Comparison of ENCODE assay signal across 31 cellular contexts in genomic region chr3:137330246-137330645, GRCh38.
"Had no signal": no experiment of that assay in that cellular context is flagged by ENCODE, and none has a peak within 500 bp of the region (broad histone marks: within the 10 kb centered on the region; RNA-seq: fewer than 3 reads in every experiment).

No MANE protein-coding gene starts in this region.

- H3K27me3 Mint-ChIP-seq: activated CD4-positive, alpha-beta memory T cell treated with anti-CD3 and anti-CD28 coated beads, Interleukin-2, amount 10 ng/mL, durations not matched to agents 7 days and 5 days; activated naive CD4-positive, alpha-beta T cell treated with anti-CD3 and anti-CD28 coated beads, Interleukin-2, amount 10 ng/mL, durations not matched to agents 7 days and 5 days; activated naive CD8-positive, alpha-beta T cell treated with anti-CD3 and anti-CD28 coated beads, Interleukin-2, amount 10 ng/mL, durations not matched to agents 7 days and 5 days; activated T-helper 17 cell treated with anti-CD3 and anti-CD28 coated beads, Interleukin-2, amount 50 U/mL, for 72 hours had no signal

- H3K9me3 ChIP-seq: adrenal gland, MG63 had no signal

- DNase-seq: activated CD4-positive, alpha-beta memory T cell treated with anti-CD3 and anti-CD28 coated beads, Interleukin-2, amount 10 ng/mL, durations not matched to agents 7 days and 5 days; activated CD4-positive, alpha-beta T cell treated with anti-CD3 and anti-CD28 coated beads, Interleukin-2, amount 50 U/mL, for 1 hour; activated CD4-positive, CD25-positive, alpha-beta regulatory T cell; activated gamma-delta T cell; activated naive CD4-positive, alpha-beta T cell treated with anti-CD3 and anti-CD28 coated beads, Interleukin-2, amount 10 ng/mL, durations not matched to agents 7 days and 5 days; activated naive CD8-positive, alpha-beta T cell treated with anti-CD3 and anti-CD28 coated beads, Interleukin-2, amount 10 ng/mL, durations not matched to agents 7 days and 5 days; activated T-cell treated with anti-CD3 and anti-CD28 coated beads for 4 hours; activated T-cell treated with anti-CD3 and anti-CD28 coated beads, Interleukin-2, amount 50 U/mL, for 48 hours; adrenal gland; anterior cingulate cortex; caudate nucleus; MG63; NCI-H1105; NCI-H1436; NCI-H1694 treated with DMSO at 0.1 percent for 48 hours; NCI-H2029 treated with DMSO at 0.1 percent for 48 hours; NCI-H345; NCI-H510A; NCI-H526 treated with DMSO at 0.1 percent for 48 hours; NCI-H82; OCI-M1; RPMI8226; T-cell; T-helper 2 cell; T1000 had no signal

- H3K36me3 Mint-ChIP-seq: activated naive CD4-positive, alpha-beta T cell treated with anti-CD3 and anti-CD28 coated beads, Interleukin-2, amount 10 ng/mL, durations not matched to agents 7 days and 5 days; activated naive CD8-positive, alpha-beta T cell treated with anti-CD3 and anti-CD28 coated beads, Interleukin-2, amount 10 ng/mL, durations not matched to agents 7 days and 5 days; T-cell had no signal

- H3K27ac ChIP-seq: adrenal gland, coronary artery, SK-N-MC, VCaP had no signal

- H3K9me3 Mint-ChIP-seq: activated naive CD4-positive, alpha-beta T cell treated with anti-CD3 and anti-CD28 coated beads, Interleukin-2, amount 10 ng/mL, durations not matched to agents 7 days and 5 days had no signal

- H3K4me1 Mint-ChIP-seq: activated CD4-positive, alpha-beta memory T cell treated with anti-CD3 and anti-CD28 coated beads, Interleukin-2, amount 10 ng/mL, durations not matched to agents 7 days and 5 days; activated naive CD4-positive, alpha-beta T cell treated with anti-CD3 and anti-CD28 coated beads, Interleukin-2, amount 10 ng/mL, durations not matched to agents 7 days and 5 days; activated naive CD8-positive, alpha-beta T cell treated with anti-CD3 and anti-CD28 coated beads, Interleukin-2, amount 10 ng/mL, durations not matched to agents 7 days and 5 days; activated T-helper 17 cell treated with anti-CD3 and anti-CD28 coated beads, Interleukin-2, amount 50 U/mL, for 72 hours; T-cell had no signal

- H3K4me3 Mint-ChIP-seq: activated CD4-positive, alpha-beta memory T cell treated with anti-CD3 and anti-CD28 coated beads, Interleukin-2, amount 10 ng/mL, durations not matched to agents 7 days and 5 days; activated naive CD4-positive, alpha-beta T cell treated with anti-CD3 and anti-CD28 coated beads, Interleukin-2, amount 10 ng/mL, durations not matched to agents 7 days and 5 days; activated naive CD8-positive, alpha-beta T cell treated with anti-CD3 and anti-CD28 coated beads, Interleukin-2, amount 10 ng/mL, durations not matched to agents 7 days and 5 days; activated T-helper 17 cell treated with anti-CD3 and anti-CD28 coated beads, Interleukin-2, amount 50 U/mL, for 72 hours; T-cell had no signal

- H3K4me3 ChIP-seq: adrenal gland, coronary artery, MG63, SK-N-MC had no signal

- H3K4me1 ChIP-seq: adrenal gland had no signal

- ATAC-seq: activated T-helper 17 cell treated with anti-CD3 and anti-CD28 coated beads, Interleukin-2, amount 50 U/mL, for 72 hours; Panc1; Right ventricle myocardium inferior; T-cell had no signal

- H3K27ac Mint-ChIP-seq: activated CD4-positive, alpha-beta memory T cell treated with anti-CD3 and anti-CD28 coated beads, Interleukin-2, amount 10 ng/mL, durations not matched to agents 7 days and 5 days; activated naive CD4-positive, alpha-beta T cell treated with anti-CD3 and anti-CD28 coated beads, Interleukin-2, amount 10 ng/mL, durations not matched to agents 7 days and 5 days; activated naive CD8-positive, alpha-beta T cell treated with anti-CD3 and anti-CD28 coated beads, Interleukin-2, amount 10 ng/mL, durations not matched to agents 7 days and 5 days; activated T-helper 17 cell treated with anti-CD3 and anti-CD28 coated beads, Interleukin-2, amount 50 U/mL, for 72 hours; T-cell had no signal

- H3K27me3 ChIP-seq: adrenal gland had no signal

- H3K36me3 ChIP-seq: adrenal gland, MG63 had no signal
